In genomic region chr2:2728635-2729034, GRCh38 we compare ENCODE assay signal across 31 cellular contexts.
DNase-seq lines count a peak whose midpoint lies in the region; ATAC-seq and TF ChIP-seq lines count a peak whose summit lies in the region.
"Had no signal": no experiment of that assay in that cellular context is flagged by ENCODE, and none has a peak within 500 bp of the region (broad histone marks: within the 10 kb centered on the region; RNA-seq: fewer than 3 reads in every experiment).

No MANE protein-coding gene starts in this region.

- no peaks in the 10 kb centered on the region for H3K79me2 ChIP-seq in GM23338 (replicated peaks; ENCODE audit: insufficient read depth)

- H3K4me2 ChIP-seq in GM23338: no peak overlapping the region
- H3K4me2 ChIP-seq: A549; BLaER1; BLaER1 treated with 17β-estradiol and CSF1 and Interleukin-3, amounts not matched to agents 10 nM and 100 nM had no signal

- H3K9me3 Mint-ChIP-seq in GM23338: no peaks in the 10 kb centered on the region
- H3K9me3 Mint-ChIP-seq in WTC11: no peaks in the 10 kb centered on the region
- no peaks in the 10 kb centered on the region for H3K9me3 Mint-ChIP-seq in activated T-helper 2 cell treated with anti-CD3 and anti-CD28 coated beads, Interferon-gamma antibody, Interleukin-2, Interleukin-4, amounts not matched to agents 10 μg/mL and 5 μg/mL and 100 μg/mL, durations not matched to agents 14 hours and 24 hours and 36 hours
- H3K9me3 Mint-ChIP-seq: CD4-positive, alpha-beta T cell; CD8-positive, alpha-beta memory T cell; CD8-positive, alpha-beta T cell had no signal

- no peak for DNase-seq in GM23338 (ENCODE audit: low spot score)
- no peak for DNase-seq in WTC11 (ENCODE audit: low spot score)
- no peak for DNase-seq in activated T-helper 2 cell treated with anti-CD3 and anti-CD28 coated beads, Interferon-gamma antibody, Interleukin-2, Interleukin-4, amounts not matched to agents 10 μg/mL and 5 μg/mL and 100 μg/mL, durations not matched to agents 14 hours and 24 hours and 36 hours (ENCODE audit: low spot score)
- DNase-seq: 8988T; ACHN; AML-193; BE2C; C1 segment of cervical spinal cord; Caco-2; Calu3; CD4-positive, alpha-beta memory T cell; CD4-positive, alpha-beta T cell; CD4-positive, CD25-positive, alpha-beta regulatory T cell; CD8-positive, alpha-beta memory T cell; CD8-positive, alpha-beta T cell; COR-L47; DMS 273 treated with DMSO at 0.1 percent for 48 hours; DMS153; DMS53; DMS79; DMS79 treated with DMSO at 0.1 percent for 48 hours; DND-41; EL had no signal

- H3K4me1 Mint-ChIP-seq in GM23338 (peaks cover 6% of the 10 kb centered on the region; the same call in 2 of the 3 replicates), WTC11 (peaks cover 11% of the 10 kb centered on the region)
- no peaks in the 10 kb centered on the region for H3K4me1 Mint-ChIP-seq in activated T-helper 2 cell treated with anti-CD3 and anti-CD28 coated beads, Interferon-gamma antibody, Interleukin-2, Interleukin-4, amounts not matched to agents 10 μg/mL and 5 μg/mL and 100 μg/mL, durations not matched to agents 14 hours and 24 hours and 36 hours (ENCODE audit: low read depth)
- H3K4me1 Mint-ChIP-seq: B cell; CD14-positive monocyte; CD4-positive, alpha-beta memory T cell; CD4-positive, CD25-positive, alpha-beta regulatory T cell; CD8-positive, alpha-beta memory T cell had no signal

- no peaks in the 10 kb centered on the region for H3K36me3 ChIP-seq in GM23338 (ENCODE audit: insufficient read depth)
- H3K36me3 ChIP-seq: BE2C; BLaER1; BLaER1 treated with 17β-estradiol and CSF1 and Interleukin-3, amounts not matched to agents 10 nM and 100 nM had no signal

- H3K27ac Mint-ChIP-seq in GM23338 (no peak overlapping the region), WTC11 (peak overlapping the region; percentile 63; the same call in 1 of the 2 replicates)
- no peak overlapping the region for H3K27ac Mint-ChIP-seq in activated T-helper 2 cell treated with anti-CD3 and anti-CD28 coated beads, Interferon-gamma antibody, Interleukin-2, Interleukin-4, amounts not matched to agents 10 μg/mL and 5 μg/mL and 100 μg/mL, durations not matched to agents 14 hours and 24 hours and 36 hours
- H3K27ac Mint-ChIP-seq: B cell; CD14-positive monocyte; CD4-positive, alpha-beta T cell; CD4-positive, CD25-positive, alpha-beta regulatory T cell; CD8-positive, alpha-beta memory T cell had no signal

- H3K4me3 Mint-ChIP-seq in GM23338 (no peak overlapping the region), WTC11 (no peak overlapping the region)
- H3K4me3 Mint-ChIP-seq in activated T-helper 2 cell treated with anti-CD3 and anti-CD28 coated beads, Interferon-gamma antibody, Interleukin-2, Interleukin-4, amounts not matched to agents 10 μg/mL and 5 μg/mL and 100 μg/mL, durations not matched to agents 14 hours and 24 hours and 36 hours (ENCODE audit: low read depth): no peak overlapping the region
- H3K4me3 Mint-ChIP-seq: B cell; CD14-positive monocyte; CD4-positive, alpha-beta memory T cell; CD4-positive, alpha-beta T cell; CD4-positive, CD25-positive, alpha-beta regulatory T cell; CD8-positive, alpha-beta memory T cell; CD8-positive, alpha-beta T cell had no signal

- no peaks in the 10 kb centered on the region for H4K20me1 ChIP-seq in GM23338 (replicated peaks; ENCODE audit: insufficient read depth)
- H4K20me1 ChIP-seq: BLaER1; BLaER1 treated with 17β-estradiol and CSF1 and Interleukin-3, amounts not matched to agents 10 nM and 100 nM had no signal

- peak overlapping the region; percentile 32; the same call in 1 of the 2 replicates for H2AFZ ChIP-seq in GM23338

- H3K27ac ChIP-seq in GM23338 (ENCODE audit: low read depth): no peak overlapping the region
- H3K27ac ChIP-seq: 22Rv1; A549; BLaER1; BLaER1 treated with 17β-estradiol and CSF1 and Interleukin-3, amounts not matched to agents 10 nM and 100 nM; C4-2B had no signal

- intact Hi-C loops in activated T-helper 2 cell treated with anti-CD3 and anti-CD28 coated beads, Interferon-gamma antibody, Interleukin-2, Interleukin-4, amounts not matched to agents 10 μg/mL and 5 μg/mL and 100 μg/mL, durations not matched to agents 14 hours and 24 hours and 36 hours (cut with micrococcal nuclease): no loop called here

- H3F3A ChIP-seq in GM23338 (replicated peaks; ENCODE audit: low read depth): no peaks in the 10 kb centered on the region

- no peak for ATAC-seq in GM23338
- no peak for ATAC-seq in WTC11
- no peak for ATAC-seq in HG03342 (IDR thresholded peaks at IDR 0.05; ENCODE audit: unreplicated experiment)
- ATAC-seq: A549; CD8-positive, alpha-beta T cell had no signal

- POLR2A ChIA-PET in WTC11 (lab: Charles Lee): no interaction called here

- TF ChIP-seq CTCF in GM23338 (conservative IDR thresholded peaks at IDR 0.05; ENCODE audit: low read depth in 2 of 2): no peak
- TF ChIP-seq CTCF in WTC11 (IDR thresholded peaks at IDR 0.05): no peak

- no peak overlapping the region for H3K4me3 ChIP-seq in GM23338
- H3K4me3 ChIP-seq: A549; BLaER1; BLaER1 treated with 17β-estradiol and CSF1 and Interleukin-3, amounts not matched to agents 10 nM and 100 nM had no signal

- H3K27me3 Mint-ChIP-seq in GM23338 (ENCODE audit: insufficient read depth, low read depth, poor library complexity) (peaks cover 8% of the 10 kb centered on the region), WTC11 (ENCODE audit: low read depth) (no peaks in the 10 kb centered on the region)
- H3K27me3 Mint-ChIP-seq in activated T-helper 2 cell treated with anti-CD3 and anti-CD28 coated beads, Interferon-gamma antibody, Interleukin-2, Interleukin-4, amounts not matched to agents 10 μg/mL and 5 μg/mL and 100 μg/mL, durations not matched to agents 14 hours and 24 hours and 36 hours (ENCODE audit: low read depth): no peaks in the 10 kb centered on the region
- H3K27me3 Mint-ChIP-seq: B cell; CD4-positive, alpha-beta T cell had no signal

- H3K36me3 Mint-ChIP-seq in GM23338 (ENCODE audit: low read depth) (no peaks in the 10 kb centered on the region), WTC11 (no peaks in the 10 kb centered on the region)
- no peaks in the 10 kb centered on the region for H3K36me3 Mint-ChIP-seq in activated T-helper 2 cell treated with anti-CD3 and anti-CD28 coated beads, Interferon-gamma antibody, Interleukin-2, Interleukin-4, amounts not matched to agents 10 μg/mL and 5 μg/mL and 100 μg/mL, durations not matched to agents 14 hours and 24 hours and 36 hours (ENCODE audit: low read depth)
- H3K36me3 Mint-ChIP-seq: CD14-positive monocyte; CD4-positive, alpha-beta memory T cell; CD4-positive, CD25-positive, alpha-beta regulatory T cell; CD8-positive, alpha-beta memory T cell; CD8-positive, alpha-beta T cell had no signal

- H3K4me1 ChIP-seq in GM23338 (ENCODE audit: insufficient read depth): no peaks in the 10 kb centered on the region
- H3K4me1 ChIP-seq: A549; BE2C; BLaER1; BLaER1 treated with 17β-estradiol and CSF1 and Interleukin-3, amounts not matched to agents 10 nM and 100 nM; Caco-2 had no signal

- H3K27me3 ChIP-seq in GM23338 (ENCODE audit: insufficient read depth): no peaks in the 10 kb centered on the region
- H3K27me3 ChIP-seq: BE2C; BLaER1; BLaER1 treated with 17β-estradiol and CSF1 and Interleukin-3, amounts not matched to agents 10 nM and 100 nM had no signal

- no peaks in the 10 kb centered on the region for H3K9me2 ChIP-seq in GM23338 (ENCODE audit: insufficient read depth)

- CTCF ChIA-PET in WTC11 (lab: Charles Lee): no interaction called here

TF ChIP-seq in GM23338, 12 proteins besides CTCF, POLR2A, EP300 and RAD21 (continues in another document):
- TF ChIP-seq POLR2AphosphoS5 (IDR thresholded peaks at IDR 0.05; ENCODE audit: low read depth): no peak

TF ChIP-seq in WTC11, 78 proteins besides CTCF, POLR2A, EP300 and RAD21 (continues in another document):
- TF ChIP-seq E2F5 (CRISPR knock-in tag; IDR thresholded peaks at IDR 0.05) (no peak), ZNF317 (CRISPR knock-in tag; IDR thresholded peaks at IDR 0.05; ENCODE audit: borderline replicate concordance, low read depth) (no peak), ZNF121 (CRISPR knock-in tag; IDR thresholded peaks at IDR 0.05) (no peak), SP1 (CRISPR knock-in tag; conservative IDR thresholded peaks at IDR 0.05) (no peak), ESRRA (CRISPR knock-in tag; IDR thresholded peaks at IDR 0.05; ENCODE audit: borderline replicate concordance) (no peak)
- TF ChIP-seq, protein P1, sequence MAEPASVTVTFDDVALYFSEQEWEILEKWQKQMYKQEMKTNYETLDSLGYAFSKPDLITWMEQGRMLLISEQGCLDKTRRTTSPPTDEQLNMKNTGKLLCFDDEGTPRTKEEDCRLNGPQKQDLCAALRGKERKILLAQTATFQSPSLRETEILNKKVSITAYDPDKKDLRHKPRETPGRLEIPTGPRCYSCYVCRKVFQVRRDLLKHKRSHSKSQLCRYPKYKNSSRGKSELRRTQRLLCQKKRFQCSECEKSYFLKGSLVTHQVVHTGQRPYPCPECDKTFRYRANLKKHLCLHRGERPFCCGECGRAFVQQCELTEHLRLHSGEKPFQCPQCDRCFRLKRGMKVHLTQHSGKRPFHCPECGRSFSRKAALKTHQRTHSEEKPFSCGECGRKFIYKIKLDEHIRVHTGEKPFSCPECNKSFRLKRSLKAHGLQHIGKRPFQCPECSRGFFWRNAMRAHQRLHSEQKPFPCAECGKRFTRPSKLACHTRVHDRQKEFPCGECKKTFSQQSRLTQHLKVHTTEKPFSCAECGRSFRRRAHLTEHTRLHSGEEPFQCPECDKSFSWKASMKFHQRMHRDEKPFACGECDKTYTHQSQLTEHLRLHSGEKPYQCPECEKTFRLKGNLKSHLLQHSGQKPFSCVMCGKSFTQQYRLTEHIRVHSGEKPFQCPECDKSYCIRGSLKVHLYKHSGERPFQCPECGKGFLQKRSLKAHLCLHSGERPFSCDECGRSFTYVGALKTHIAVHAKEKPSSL (CRISPR knock-in tag; conservative IDR thresholded peaks at IDR 0.05): no peak
